8 cellular contexts compared by ENCODE assay signal in genomic region chr4:158810487-158811215, GRCh38. TPM values are rescaled to one million over a fixed set of nuclear protein-coding genes. Genes with fewer than 3 reads are reported as not detected.
A peak's percentile ranks its signal among the peaks of the same experiment; 100 is the strongest.
DNase-seq lines count a peak whose midpoint lies in the region; ATAC-seq and TF ChIP-seq lines count a peak whose summit lies in the region.

No MANE protein-coding gene starts in this region.

- DNase-seq in MG63: peak; percentile 97
- DNase-seq in central memory CD8-positive, alpha-beta T cell (ENCODE audit: low spot score in 2 of 2): no peak
- peak; percentile 91 to 94 for DNase-seq in lung microvascular endothelial cell (ENCODE audit: low read depth in 2 of 2)
- no peak for DNase-seq in type B pancreatic cell (ENCODE audit: extremely low spot score, unreplicated experiment)
- no peak for DNase-seq in hippocampal formation (lab: John Stamatoyannopoulos, UW)
- DNase-seq in BE2C: no peak

- peak overlapping the region; percentile 8 for H3K27ac Mint-ChIP-seq in central memory CD8-positive, alpha-beta T cell (ENCODE audit: low read depth)
- H3K27ac Mint-ChIP-seq in type B pancreatic cell: peak overlapping the region; percentile 95

- H3K9me3 Mint-ChIP-seq in central memory CD8-positive, alpha-beta T cell: no peaks in the 10 kb centered on the region
- no peaks in the 10 kb centered on the region for H3K9me3 Mint-ChIP-seq in type B pancreatic cell

- H3K27me3 ChIP-seq in MG63 (no peaks in the 10 kb centered on the region), BE2C (no peaks in the 10 kb centered on the region)

- no peak for TF ChIP-seq CTCF in type B pancreatic cell (conservative IDR thresholded peaks at IDR 0.05)
- no peak for TF ChIP-seq CTCF in BE2C (IDR thresholded peaks at IDR 0.05; ENCODE audit: low read depth, low read length)

- no peaks in the 10 kb centered on the region for H3K27me3 Mint-ChIP-seq in central memory CD8-positive, alpha-beta T cell
- H3K27me3 Mint-ChIP-seq in type B pancreatic cell: no peaks in the 10 kb centered on the region

- H3K4me3 Mint-ChIP-seq in central memory CD8-positive, alpha-beta T cell: peak overlapping the region; percentile 36
- peak overlapping the region; percentile 9 for H3K4me3 Mint-ChIP-seq in type B pancreatic cell

- peak; percentile 19 for ATAC-seq in GM18498 (IDR thresholded peaks at IDR 0.05; ENCODE audit: unreplicated experiment)
- ATAC-seq in central memory CD8-positive, alpha-beta T cell (replicated peaks; ENCODE audit: extremely low read depth, poor library complexity, severe bottlenecking): peak; percentile 10
- ATAC-seq in GM19455 (IDR thresholded peaks at IDR 0.05; ENCODE audit: unreplicated experiment): no peak

- H3K9me3 ChIP-seq in MG63: no peaks in the 10 kb centered on the region
- no peaks in the 10 kb centered on the region for H3K9me3 ChIP-seq in BE2C

- peaks cover 4% of the 10 kb centered on the region for H3K36me3 Mint-ChIP-seq in central memory CD8-positive, alpha-beta T cell (ENCODE audit: insufficient read depth)
- H3K36me3 Mint-ChIP-seq in type B pancreatic cell: no peaks in the 10 kb centered on the region

- H3K4me1 ChIP-seq in BE2C: peaks cover 2% of the 10 kb centered on the region

- peak overlapping the region; percentile 2; the same call in 1 of the 2 replicates for H3K4me3 ChIP-seq in MG63
- no peak overlapping the region for H3K4me3 ChIP-seq in BE2C (ENCODE audit: low read depth, low read length)

- H3K4me1 Mint-ChIP-seq in central memory CD8-positive, alpha-beta T cell: peaks cover 18% of the 10 kb centered on the region
- H3K4me1 Mint-ChIP-seq in type B pancreatic cell (ENCODE audit: unreplicated experiment): peaks cover 60% of the 10 kb centered on the region

- H3K36me3 ChIP-seq in MG63 (no peaks in the 10 kb centered on the region), BE2C (no peaks in the 10 kb centered on the region)

RNA-seq across cellular contexts. Expression of gene FNIP2, which starts 41.8 kb away (rescaled TPM):
- 7.7 and 11.1 TPM in 2 replicates for total RNA-seq in MG63 (2014; rRNA removed; shearing (Covaris generic); ENCODE audit: low replicate concordance)
- 21.6 and 42.3 TPM in 2 replicates for total RNA-seq in lung microvascular endothelial cell
- 31.0 and 36.5 TPM in 2 replicates for total RNA-seq in type B pancreatic cell (ENCODE audit: low replicate concordance)
- 27.3 TPM for polyA plus RNA-seq in BE2C (2012; ENCODE audit: insufficient read depth, insufficient read length, low read depth)

Comparison
In these comparisons a context has a peak if more than half of its experiments do, and no peak if none do; other contexts are left out.
1. DNase-seq: peak in MG63 (single experiment) and lung microvascular endothelial cell (2 of 2); none in central memory CD8-positive, alpha-beta T cell (0 of 2), type B pancreatic cell (single experiment), hippocampal formation (0 of 2) and BE2C (single experiment).